9 cellular contexts compared by ENCODE assay signal in the genomic region with DNA sequence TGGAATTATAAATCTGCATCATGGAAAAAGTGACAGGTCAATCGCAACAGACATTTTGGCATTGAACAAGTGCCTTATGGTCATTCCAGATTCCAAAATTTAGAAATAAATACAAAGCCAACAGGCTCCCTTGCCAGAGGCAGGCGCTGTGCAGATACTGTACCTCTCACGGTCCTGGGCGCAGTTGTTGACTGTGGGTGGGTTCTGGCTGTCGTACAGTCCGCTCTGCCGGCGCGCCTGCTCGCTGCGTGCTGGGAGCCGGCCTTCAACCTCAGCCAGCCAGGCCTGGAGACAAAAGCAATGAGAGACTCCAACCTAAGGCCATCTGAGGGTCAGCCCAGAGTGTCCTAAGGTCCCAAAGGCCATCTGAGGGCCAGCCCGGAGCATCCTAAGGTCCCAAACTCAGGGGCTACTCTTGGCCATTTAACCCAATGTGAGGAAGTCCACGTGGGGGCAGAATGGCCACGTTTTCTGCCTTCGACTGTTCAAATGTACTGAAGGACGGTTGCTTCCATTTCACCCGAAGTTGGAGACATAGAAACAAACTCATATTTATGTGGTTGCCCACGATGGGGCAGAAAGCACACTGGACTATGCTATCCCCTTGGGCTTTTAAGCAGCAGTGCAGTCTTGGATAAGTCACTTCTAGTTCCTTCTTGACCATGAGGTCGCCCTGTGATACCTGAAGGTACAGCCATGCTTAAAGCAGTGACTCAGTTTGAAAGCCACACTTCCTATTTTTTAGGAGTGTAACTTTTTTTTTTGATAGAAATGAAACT.
DNase-seq lines count a peak whose midpoint lies in the region; ATAC-seq and TF ChIP-seq lines count a peak whose summit lies in the region.
"Had no signal": no experiment of that assay in that cellular context is flagged by ENCODE, and none has a peak within 500 bp of the region (broad histone marks: within the 10 kb centered on the region; RNA-seq: fewer than 3 reads in every experiment).

No MANE protein-coding gene starts in this region.

- no peaks in the 10 kb centered on the region for H3K36me3 ChIP-seq in KMS-11 (ENCODE audit: insufficient read depth)
- no peaks in the 10 kb centered on the region for H3K36me3 ChIP-seq in mesendoderm (ENCODE audit: control insufficient read depth, insufficient read depth, low read length)

- H3K4me2 ChIP-seq in KMS-11 (no peak overlapping the region), mesendoderm (ENCODE audit: low read length) (no peak overlapping the region)

- no peaks in the 10 kb centered on the region for H3K9me3 Mint-ChIP-seq in naive B cell

- H3K18ac ChIP-seq in mesendoderm (ENCODE audit: low read length), result no peak overlapping the region

- H3K4me1 Mint-ChIP-seq in naive B cell, result peaks cover 13 to 54% (median 37%) of the 10 kb centered on the region in 3 donors

- no peak overlapping the region for H2BK5ac ChIP-seq in mesendoderm (ENCODE audit: low read length)

- no peaks in the 10 kb centered on the region for H3K27me3 ChIP-seq in KMS-11 (ENCODE audit: insufficient read depth, low read depth)
- H3K27me3 ChIP-seq in mesendoderm (ENCODE audit: insufficient read depth, low read length, poor library complexity), result no peaks in the 10 kb centered on the region
- no peaks in the 10 kb centered on the region for H3K27me3 ChIP-seq in right cardiac atrium (ENCODE audit: control insufficient read depth, insufficient read depth)

- H4K8ac ChIP-seq in mesendoderm (ENCODE audit: low read depth, low read length), result no peak overlapping the region

- H3K4me1 ChIP-seq in KMS-11 (ENCODE audit: low read depth, poor library complexity, severe bottlenecking) (peaks cover 71% of the 10 kb centered on the region), mesendoderm (ENCODE audit: control insufficient read depth, low read depth, low read length) (no peaks in the 10 kb centered on the region), right cardiac atrium (ENCODE audit: control insufficient read depth, insufficient read depth, low read length) (no peaks in the 10 kb centered on the region)

- no peak overlapping the region for H2BK120ac ChIP-seq in mesendoderm (ENCODE audit: low read depth, low read length)

- no peaks in the 10 kb centered on the region for H3K79me2 ChIP-seq in KMS-11 (ENCODE audit: insufficient read depth, low read depth)
- no peaks in the 10 kb centered on the region for H3K79me2 ChIP-seq in mesendoderm (ENCODE audit: control insufficient read depth, insufficient read depth, low read length)

- ATAC-seq in GM18520 (IDR thresholded peaks at IDR 0.05; ENCODE audit: unreplicated experiment) (peak; percentile 86), GM21529 (IDR thresholded peaks at IDR 0.05; ENCODE audit: unreplicated experiment) (peak; percentile 90), naive B cell (ENCODE audit: low read depth in 2 of 2) (peak; percentile 36 to 80), right cardiac atrium (no peak)

- TF ChIP-seq CTCF in KMS-11 (conservative IDR thresholded peaks at IDR 0.05; ENCODE audit: low read depth, low read length), result no peak

- no peak overlapping the region for H3K4me3 ChIP-seq in KMS-11 (IDR thresholded peaks at IDR 0.05; ENCODE audit: insufficient read depth, low read depth, low read length)
- H3K4me3 ChIP-seq in mesendoderm (ENCODE audit: low read length), result no peak overlapping the region
- no peak overlapping the region for H3K4me3 ChIP-seq in right cardiac atrium (ENCODE audit: low read length)

- no CpG with 5 or more reads among the region's 20 CpGs for WGBS in mesendoderm (ENCODE audit: extremely low coverage, insufficient coverage, low lambda C conversion rate)
- 92% methylated on average over 20 of the region's 20 CpGs for WGBS in right cardiac atrium

- intact Hi-C loops in right cardiac atrium (cut with DNase I), result no loop called here

- no peaks in the 10 kb centered on the region for H3K79me1 ChIP-seq in mesendoderm (ENCODE audit: low read length)

- H3K9ac ChIP-seq in KMS-11 (no peak overlapping the region), mesendoderm (ENCODE audit: low read length) (no peak overlapping the region)

- H3K27ac ChIP-seq in KMS-11 (peak overlapping the region; percentile 8; the same call in 1 of the 2 replicates), mesendoderm (ENCODE audit: low read depth, low read length) (no peak overlapping the region), right cardiac atrium (ENCODE audit: low read length) (no peak overlapping the region)

- no peak overlapping the region for H3K4ac ChIP-seq in mesendoderm (ENCODE audit: low read depth, low read length)

- no peaks in the 10 kb centered on the region for H3K9me3 ChIP-seq in right cardiac atrium (ENCODE audit: control insufficient read depth, low read length)

- H3K4me3 Mint-ChIP-seq in naive B cell, result peak overlapping the region in 1 of 8 donors; percentile 69

- no peak overlapping the region for H3K23ac ChIP-seq in mesendoderm (ENCODE audit: low read length)

- H2AFZ ChIP-seq in KMS-11 (ENCODE audit: low read depth), result no peak overlapping the region

- H3K27me3 Mint-ChIP-seq in naive B cell, result no peaks in the 10 kb centered on the region

- no peak overlapping the region for H4K5ac ChIP-seq in mesendoderm (ENCODE audit: low read length)

- no peak overlapping the region for H3K56ac ChIP-seq in mesendoderm (ENCODE audit: low read length)

- DNase-seq in naive B cell (no peak), NCI-H2081 (lab: John Stamatoyannopoulos, UW) (no peak), NCI-H446 (lab: John Stamatoyannopoulos, UW) (no peak), mesendoderm (no peak), right cardiac atrium (no peak)
- DNase-seq: NCI-H526 had no signal

- H3K27ac Mint-ChIP-seq in naive B cell, result peak overlapping the region; percentile 54 to 91 (median 82)

- H2AK5ac ChIP-seq in mesendoderm (ENCODE audit: low read length), result no peak overlapping the region

- H4K20me1 ChIP-seq in KMS-11 (ENCODE audit: insufficient read depth), result no peaks in the 10 kb centered on the region

- H2BK15ac ChIP-seq in mesendoderm (replicated peaks; ENCODE audit: low read depth), result no peak overlapping the region

- peaks cover 23 to 45% of the 10 kb centered on the region in 2 donors for H3K36me3 Mint-ChIP-seq in naive B cell

Comparison
In these comparisons a context has a peak if more than half of its experiments do, and no peak if none do; other contexts are left out.
1. ATAC-seq: peak in GM18520 (single experiment), GM21529 (single experiment) and naive B cell (2 of 2); none in right cardiac atrium (0 of 2).